11 cellular contexts compared by ENCODE assay signal in genomic region chr4:8090312-8090711, GRCh38.
A peak's percentile ranks its signal among the peaks of the same experiment; 100 is the strongest.
DNase-seq lines count a peak whose midpoint lies in the region; ATAC-seq and TF ChIP-seq lines count a peak whose summit lies in the region.
"Had no signal": no experiment of that assay in that cellular context is flagged by ENCODE, and none has a peak within 500 bp of the region (broad histone marks: within the 10 kb centered on the region; RNA-seq: fewer than 3 reads in every experiment).

No MANE protein-coding gene starts in this region.

- peak overlapping the region in 1 of 10 donors; percentile 44 for H3K27ac Mint-ChIP-seq in naive thymus-derived CD8-positive, alpha-beta T cell
- H3K27ac Mint-ChIP-seq: CD4-positive, CD25-positive, alpha-beta regulatory T cell had no signal

- H3K9me2 ChIP-seq in GM23248 (ENCODE audit: insufficient read depth) (no peaks in the 10 kb centered on the region), PC-3 (replicated peaks; ENCODE audit: low read length) (no peaks in the 10 kb centered on the region)

- TF ChIP-seq CTCF in PC-3 (conservative IDR thresholded peaks at IDR 0.05; ENCODE audit: low read depth, low read length) = no peak
- TF ChIP-seq CTCF in testis (IDR thresholded peaks at IDR 0.05) = no peak

- peaks cover 5% of the 10 kb centered on the region; the same call in 1 of the 2 replicates for H3K27me3 ChIP-seq in GM23248 (replicated peaks; ENCODE audit: insufficient read depth)
- H3K27me3 ChIP-seq in PC-3 (ENCODE audit: low read length) = no peaks in the 10 kb centered on the region
- H3K27me3 ChIP-seq in testis = no peaks in the 10 kb centered on the region

- POLR2A ChIA-PET in PC-3 (lab: Charles Lee; ENCODE audit: unreplicated experiment) = no interaction called here
- POLR2A ChIA-PET in naive thymus-derived CD8-positive, alpha-beta T cell (lab: Charles Lee) = no interaction called here

- no TSS peak for BruUV-seq in PC-3 (replicated peaks; lab: Mats Ljungman, UMichigan)

- DNase-seq in GM23248 = peak; percentile 57
- peak; percentile 90 for DNase-seq in PC-3
- DNase-seq in dermis blood vessel endothelial cell = peak; percentile 94
- DNase-seq in naive thymus-derived CD8-positive, alpha-beta T cell = peak in 5 of 10 donors; percentile 6 to 75 (median 28)
- DNase-seq in amygdala (lab: John Stamatoyannopoulos, UW) = no peak
- DNase-seq in midbrain (lab: John Stamatoyannopoulos, UW) = no peak
- DNase-seq in NCI-H2227 treated with DMSO at 0.1 percent for 48 hours (lab: John Stamatoyannopoulos, UW) = no peak
- no peak for DNase-seq in testis
- DNase-seq: nucleus accumbens had no signal

- H3K4me2 ChIP-seq in GM23248 (ENCODE audit: unreplicated experiment) = no peak overlapping the region
- H3K4me2 ChIP-seq in PC-3 (ENCODE audit: low read length) = peak overlapping the region; percentile 29; the same call in 1 of the 2 replicates

- H3K27me3 Mint-ChIP-seq in naive thymus-derived CD8-positive, alpha-beta T cell = no peaks in the 10 kb centered on the region
- H3K27me3 Mint-ChIP-seq: CD4-positive, CD25-positive, alpha-beta regulatory T cell had no signal

- no peak for TF ChIP-seq POLR2A in testis (IDR thresholded peaks at IDR 0.05)

- no peak overlapping the region for H3K9ac ChIP-seq in GM23248
- peak overlapping the region; percentile 61; the same call in 1 of the 2 replicates for H3K9ac ChIP-seq in PC-3 (ENCODE audit: low read length)

- H4K20me1 ChIP-seq in GM23248 (ENCODE audit: insufficient read depth) (no peaks in the 10 kb centered on the region), PC-3 (ENCODE audit: low read length) (no peaks in the 10 kb centered on the region)

- H3K4me3 Mint-ChIP-seq in naive thymus-derived CD8-positive, alpha-beta T cell = no peak overlapping the region
- H3K4me3 Mint-ChIP-seq: CD4-positive, CD25-positive, alpha-beta regulatory T cell had no signal

- no peak overlapping the region for H2AFZ ChIP-seq in GM23248
- no peak overlapping the region for H2AFZ ChIP-seq in PC-3 (ENCODE audit: low read length)

- H3K4me1 ChIP-seq in GM23248 (ENCODE audit: insufficient read depth) (no peaks in the 10 kb centered on the region), PC-3 (ENCODE audit: insufficient read depth, low read length) (peaks cover 15% of the 10 kb centered on the region), testis (no peaks in the 10 kb centered on the region)

- H3K9me3 Mint-ChIP-seq in naive thymus-derived CD8-positive, alpha-beta T cell = peaks cover 5 to 22% (median 18%) of the 10 kb centered on the region in 9 donors

- CTCF ChIA-PET in PC-3 (lab: Charles Lee) = interaction anchor here (1.0 kb wide), 1 partner anchor 86 kb away, joined by 3 read pairs; no protein-coding TSS in a partner anchor

- no peaks in the 10 kb centered on the region for H3K36me3 ChIP-seq in GM23248 (ENCODE audit: low read depth)
- 0 out of 2 replicates have a peak, but pooled peaks cover 2% of the 10 kb centered on the region for H3K36me3 ChIP-seq in PC-3 (ENCODE audit: low read depth, low read length)
- no peaks in the 10 kb centered on the region for H3K36me3 ChIP-seq in testis (ENCODE audit: low read depth, missing control alignments)
- H3K36me3 ChIP-seq: thoracic aorta had no signal

- peak; percentile 96 for ATAC-seq in PC-3
- peak; percentile 73 to 91 for ATAC-seq in naive thymus-derived CD8-positive, alpha-beta T cell

- in situ Hi-C loops in GM23248 (cut with MboI) = no loop called here

- H3F3A ChIP-seq in GM23248 (ENCODE audit: insufficient read depth) (no peaks in the 10 kb centered on the region), PC-3 (ENCODE audit: low read length, unreplicated experiment) (no peaks in the 10 kb centered on the region)

- 51 to 61% methylated on average over 4 of the region's 4 CpGs for WGBS in GM23248 (ENCODE audit: low coverage in 1 of 2, low lambda C conversion rate in 2 of 2, missing lambda C conversion rate in 2 of 2), 2 experiments
- 83 to 88% methylated on average over 4 of the region's 4 CpGs for WGBS in testis, 2 donors

- H3K4me1 Mint-ChIP-seq in naive thymus-derived CD8-positive, alpha-beta T cell = peaks cover 0 to 2% (median 0%) of the 10 kb centered on the region in 4 donors
- H3K4me1 Mint-ChIP-seq: CD4-positive, CD25-positive, alpha-beta regulatory T cell had no signal

- H3K9me3 ChIP-seq in GM23248 (ENCODE audit: low read depth) (peaks cover 8% of the 10 kb centered on the region), PC-3 (ENCODE audit: low read length) (peaks cover 9% of the 10 kb centered on the region; the same call in 1 of the 2 replicates), testis (no peaks in the 10 kb centered on the region)

- H3K36me3 Mint-ChIP-seq in naive thymus-derived CD8-positive, alpha-beta T cell = peaks cover 0 to 14% (median 10%) of the 10 kb centered on the region in 3 donors
- H3K36me3 Mint-ChIP-seq: CD4-positive, CD25-positive, alpha-beta regulatory T cell had no signal

- intact Hi-C loops in PC-3 (cut with micrococcal nuclease) (no loop called here), testis (cut with DNase I; ENCODE audit: low total_unique reads) (no loop called here)

- no peak overlapping the region for H3K4me3 ChIP-seq in GM23248
- no peak overlapping the region for H3K4me3 ChIP-seq in PC-3 (ENCODE audit: low read length)
- H3K4me3 ChIP-seq in testis = no peak overlapping the region
- H3K4me3 ChIP-seq: thoracic aorta had no signal

- H3K27ac ChIP-seq in GM23248 (no peak overlapping the region), PC-3 (ENCODE audit: low read length) (peak overlapping the region; percentile 83), testis (no peak overlapping the region)
- H3K27ac ChIP-seq: thoracic aorta had no signal

- H3K79me2 ChIP-seq in GM23248 (ENCODE audit: insufficient read depth) (no peaks in the 10 kb centered on the region), PC-3 (ENCODE audit: low read length) (no peaks in the 10 kb centered on the region)

Comparison
In these comparisons a context has a peak if more than half of its experiments do, and no peak if none do; other contexts are left out.
1. DNase-seq: peak in GM23248 (single experiment), PC-3 (single experiment) and dermis blood vessel endothelial cell (single experiment); none in amygdala (0 of 56), midbrain (single experiment), NCI-H2227 treated with DMSO at 0.1 percent for 48 hours (single experiment) and testis (single experiment).